1 cellular context compared by ENCODE assay signal in genomic region chr4:22741744-22742143, GRCh38.
TF ChIP-seq lines count a peak whose summit lies in the region.

No MANE protein-coding gene starts in this region.

TF ChIP-seq in GM12878, 131 proteins besides CTCF, POLR2A, EP300 and RAD21 (continued from another document):
- no peak for TF ChIP-seq E2F4 (IDR thresholded peaks at IDR 0.05; ENCODE audit: low read depth, low read length)
- no peak for TF ChIP-seq SREBF1 (IDR thresholded peaks at IDR 0.05; ENCODE audit: low read length)
- no peak for TF ChIP-seq E2F8 (IDR thresholded peaks at IDR 0.05; ENCODE audit: low read depth, partially characterized antibody)
- no peak for TF ChIP-seq RFX5 (IDR thresholded peaks at IDR 0.05; ENCODE audit: low read depth, low read length)
- peak; percentile 66; the same call in 1 of the 2 replicates for TF ChIP-seq YY1 (IDR thresholded peaks at IDR 0.05; ENCODE audit: low read depth, low read length)
- no peak for TF ChIP-seq ZBTB4 (CRISPR knock-in tag; IDR thresholded peaks at IDR 0.05)
- no peak for TF ChIP-seq ZBTB40 (IDR thresholded peaks at IDR 0.05; ENCODE audit: borderline replicate concordance)
- no peak for TF ChIP-seq RAD51 (IDR thresholded peaks at IDR 0.05)
- no peak for TF ChIP-seq ZSCAN29 (IDR thresholded peaks at IDR 0.05)
- no peak for TF ChIP-seq ELK1 (IDR thresholded peaks at IDR 0.05; ENCODE audit: low read depth, low read length)
- peak; percentile 83 for TF ChIP-seq NR2F1 (conservative IDR thresholded peaks at IDR 0.05)
- TF ChIP-seq POLR2AphosphoS5 (IDR thresholded peaks at IDR 0.05; ENCODE audit: low read length) = no peak
- TF ChIP-seq SMAD1 (IDR thresholded peaks at IDR 0.05; ENCODE audit: low read depth, partially characterized antibody) = no peak
- no peak for TF ChIP-seq ATF3 (IDR thresholded peaks at IDR 0.05; ENCODE audit: borderline replicate concordance, extremely low read depth, low read depth, low read length)
- TF ChIP-seq HDGF (IDR thresholded peaks at IDR 0.05) = no peak
- TF ChIP-seq IKZF1 (conservative IDR thresholded peaks at IDR 0.05) = peak; percentile 61
- TF ChIP-seq IKZF2 (IDR thresholded peaks at IDR 0.05) = peak in 1 of 2 experiments; percentile 36; a peak in 1 of 4 replicates
- TF ChIP-seq IRF3 (IDR thresholded peaks at IDR 0.05) = no peak
- no peak for TF ChIP-seq YBX1 (IDR thresholded peaks at IDR 0.05)
- no peak for TF ChIP-seq ETV6 (conservative IDR thresholded peaks at IDR 0.05 in 1 of 2, IDR thresholded peaks at IDR 0.05 in 1 of 2; ENCODE audit: borderline replicate concordance in 1 of 2, low read depth in 1 of 2)
- no peak for TF ChIP-seq NFXL1 (IDR thresholded peaks at IDR 0.05; ENCODE audit: borderline replicate concordance)
- TF ChIP-seq CBX5 (IDR thresholded peaks at IDR 0.05; ENCODE audit: low read depth) = no peak
- no peak for TF ChIP-seq CBX3 (IDR thresholded peaks at IDR 0.05; ENCODE audit: borderline replicate concordance, low read depth)
- TF ChIP-seq POLR2AphosphoS2 (IDR thresholded peaks at IDR 0.05; ENCODE audit: low read depth, low read length) = no peak
TF ChIP-seq in GM12878: peak in this region for 5.
